In genomic region chr6:63049216-63049615, GRCh38 we compare ENCODE assay signal across 18 cellular contexts.
"Had no signal": no experiment of that assay in that cellular context is flagged by ENCODE, and none has a peak within 500 bp of the region (broad histone marks: within the 10 kb centered on the region; RNA-seq: fewer than 3 reads in every experiment).

No MANE protein-coding gene starts in this region.

- H3K27ac ChIP-seq: epithelial cell of prostate, esophagus muscularis mucosa, foreskin keratinocyte, gastroesophageal sphincter, heart right ventricle, left lung, lower lobe of right lung had no signal

- H3K36me3 ChIP-seq: esophagus muscularis mucosa, gastroesophageal sphincter, heart right ventricle, left lung, lower lobe of right lung had no signal

- H3K27me3 ChIP-seq: esophagus muscularis mucosa, foreskin keratinocyte, gastroesophageal sphincter, heart right ventricle, left lung had no signal

- H3K4me3 ChIP-seq: esophagus muscularis mucosa, gastroesophageal sphincter, heart right ventricle, left lung, lower lobe of right lung had no signal

- H3K4me1 ChIP-seq: esophagus muscularis mucosa, foreskin keratinocyte, gastroesophageal sphincter, heart right ventricle, left lung, lower lobe of right lung had no signal

- DNase-seq: cortex of kidney; effector CD8-positive, alpha-beta T cell; effector memory CD8-positive, alpha-beta T cell; endodermal cell; foreskin keratinocyte; head of caudate nucleus; heart right ventricle; hippocampal formation; left cardiac atrium; left lung; left ventricle myocardium superior; lower lobe of right lung; mesenchymal stem cell; midbrain; naive thymus-derived CD4-positive, alpha-beta T cell had no signal

- H3K9me3 ChIP-seq: esophagus muscularis mucosa, gastroesophageal sphincter, lower lobe of right lung had no signal

- ATAC-seq: effector memory CD8-positive, alpha-beta T cell; foreskin keratinocyte; gastroesophageal sphincter; heart right ventricle; left cardiac atrium; left lung; left ventricle myocardium superior; lower lobe of right lung; naive thymus-derived CD4-positive, alpha-beta T cell had no signal
